15 cellular contexts compared by ENCODE assay signal in the genomic region with DNA sequence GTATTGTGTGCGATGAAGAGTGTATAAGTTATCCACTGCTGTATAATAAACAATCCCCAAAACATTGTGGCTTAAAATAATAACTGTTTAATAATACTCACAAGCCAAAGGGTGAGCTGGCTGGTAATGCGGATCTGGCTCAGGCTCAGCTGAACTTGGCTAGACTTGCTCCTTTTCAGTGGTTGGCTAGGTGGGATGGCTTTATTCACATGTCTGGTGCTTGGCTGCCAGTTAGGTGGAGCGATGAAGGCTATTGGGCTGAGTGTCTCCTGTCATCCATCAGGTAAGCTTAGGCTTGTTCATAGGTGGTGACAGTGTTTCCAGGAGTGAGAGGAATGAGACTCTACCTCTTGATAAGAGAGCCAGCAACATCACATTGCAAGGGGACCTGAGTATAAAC.
"Had no signal": no experiment of that assay in that cellular context is flagged by ENCODE, and none has a peak within 500 bp of the region (broad histone marks: within the 10 kb centered on the region; RNA-seq: fewer than 3 reads in every experiment).

No MANE protein-coding gene starts in this region.

- H3K27me3 ChIP-seq: SJCRH30 had no signal

- H3K9me3 ChIP-seq: SJCRH30 had no signal

- H3K36me3 ChIP-seq: SJCRH30 had no signal

- DNase-seq: KBM-7, NCI-H1092 treated with DMSO at 0.1 percent for 48 hours, NCI-H1436, NCI-H187, NCI-H2029, NCI-H2081 treated with DMSO at 0.1 percent for 48 hours, NCI-H2171, NCI-H226, NCI-H510A treated with DMSO at 0.1 percent for 48 hours, NCI-H526, SHP77 treated with DMSO at 0.1 percent for 48 hours, SJCRH30, T-helper 1 cell had no signal

- ATAC-seq: Right ventricle myocardium inferior, SK-N-SH treated with all-trans-retinoic acid at 6 μM for 48 hours had no signal

- H3K4me3 ChIP-seq: SJCRH30 had no signal
